ENCODE assay signal across 18 cellular contexts in genomic region chr6:34044945-34045595, GRCh38.
DNase-seq lines count a peak whose midpoint lies in the region; ATAC-seq, FAIRE-seq and TF ChIP-seq lines count a peak whose summit lies in the region.
"Had no signal": no experiment of that assay in that cellular context is flagged by ENCODE, and none has a peak within 500 bp of the region (broad histone marks: within the 10 kb centered on the region; RNA-seq: fewer than 3 reads in every experiment).

No MANE protein-coding gene starts in this region.

- H3K36me3 ChIP-seq in bronchial epithelial cell (ENCODE audit: control insufficient read depth, insufficient read depth, low read length) (no peaks in the 10 kb centered on the region), neural progenitor cell (no peaks in the 10 kb centered on the region)
- H3K36me3 ChIP-seq: tibial nerve had no signal

- ATAC-seq in activated CD4-positive, alpha-beta T cell treated with anti-CD3 and anti-CD28 coated beads for 36 hours, result peak; percentile 63
- no peak for ATAC-seq in GM21529 (IDR thresholded peaks at IDR 0.05; ENCODE audit: unreplicated experiment)
- ATAC-seq in right cardiac atrium, result no peak
- ATAC-seq: Right ventricle myocardium inferior, sciatic nerve had no signal

- TF ChIP-seq CTCF in bronchial epithelial cell (IDR thresholded peaks at IDR 0.05; ENCODE audit: insufficient read depth, low read length, severe bottlenecking), result no peak
- TF ChIP-seq CTCF in neural progenitor cell (IDR thresholded peaks at IDR 0.05), result no peak

- 62% methylated on average over 13 of the region's 13 CpGs for WGBS in right cardiac atrium

- peaks cover 2% of the 10 kb centered on the region for H3K27me3 ChIP-seq in bronchial epithelial cell (ENCODE audit: control insufficient read depth, insufficient read depth, low read length)
- H3K27me3 ChIP-seq in neural progenitor cell, result no peaks in the 10 kb centered on the region
- H3K27me3 ChIP-seq in right cardiac atrium (ENCODE audit: control insufficient read depth, insufficient read depth), result no peaks in the 10 kb centered on the region

- CTCF ChIA-PET in activated CD4-positive, alpha-beta T cell treated with anti-CD3 and anti-CD28 coated beads for 36 hours (lab: Charles Lee), result interaction anchor here (1.1 kb wide), 1 partner anchor 301 kb away, joined by 3 read pairs; no protein-coding TSS in a partner anchor

- H3K9me3 Mint-ChIP-seq in activated CD4-positive, alpha-beta T cell treated with anti-CD3 and anti-CD28 coated beads for 36 hours (ENCODE audit: low read depth), result no peaks in the 10 kb centered on the region
- no peaks in the 10 kb centered on the region for H3K9me3 Mint-ChIP-seq in neural progenitor cell

- H3K9ac ChIP-seq in neural progenitor cell, result no peak overlapping the region

- no peak overlapping the region for H3K4me3 Mint-ChIP-seq in activated CD4-positive, alpha-beta T cell treated with anti-CD3 and anti-CD28 coated beads for 36 hours
- no peak overlapping the region for H3K4me3 Mint-ChIP-seq in neural progenitor cell

- peaks cover 23% of the 10 kb centered on the region for H3K4me1 ChIP-seq in neural progenitor cell
- no peaks in the 10 kb centered on the region for H3K4me1 ChIP-seq in right cardiac atrium (ENCODE audit: control insufficient read depth, insufficient read depth, low read length)
- H3K4me1 ChIP-seq: Caco-2, tibial nerve had no signal

- no peaks in the 10 kb centered on the region for H3K27me3 Mint-ChIP-seq in activated CD4-positive, alpha-beta T cell treated with anti-CD3 and anti-CD28 coated beads for 36 hours
- peaks cover 20% of the 10 kb centered on the region for H3K27me3 Mint-ChIP-seq in neural progenitor cell (ENCODE audit: insufficient read depth, low read depth)

- H3K4me3 ChIP-seq in Jurkat, Clone E6-1 (ENCODE audit: low read length), result no peak overlapping the region
- H3K4me3 ChIP-seq in bronchial epithelial cell (ENCODE audit: low read depth, low read length) (no peak overlapping the region), neural progenitor cell (no peak overlapping the region), right cardiac atrium (ENCODE audit: low read length) (no peak overlapping the region)
- H3K4me3 ChIP-seq: tibial nerve had no signal

- peak; percentile 81 for FAIRE-seq in bronchial epithelial cell (lab: Jason Lieb, UNC)
- FAIRE-seq: GM19239 had no signal

- peaks cover 17% of the 10 kb centered on the region for H3F3A ChIP-seq in neural progenitor cell (ENCODE audit: low read depth)

- intact Hi-C loops in activated CD4-positive, alpha-beta T cell treated with anti-CD3 and anti-CD28 coated beads for 36 hours (cut with DNase I, micrococcal nuclease), result no loop called here
- intact Hi-C loops in right cardiac atrium (cut with DNase I), result no loop called here

- no peak overlapping the region for H3K4me2 ChIP-seq in neural progenitor cell

- H3K79me2 ChIP-seq in neural progenitor cell (ENCODE audit: low read depth), result no peaks in the 10 kb centered on the region

- no peak overlapping the region for H2AFZ ChIP-seq in neural progenitor cell (replicated peaks)

- peak; percentile 26 for DNase-seq in activated CD4-positive, alpha-beta T cell treated with anti-CD3 and anti-CD28 coated beads for 36 hours
- DNase-seq in activated CD4-positive, alpha-beta T cell treated with anti-CD3 and anti-CD28 coated beads, Interleukin-2, amount 50 U/mL, for 48 hours, result no peak
- DNase-seq in Jurkat, Clone E6-1 (ENCODE audit: low read depth, low spot score), result peak; percentile 58
- DNase-seq in bronchial epithelial cell (ENCODE audit: low read depth), result no peak
- DNase-seq in neural progenitor cell (ENCODE audit: low spot score), result no peak
- DNase-seq in germinal center (ENCODE audit: low spot score), result no peak
- DNase-seq in right cardiac atrium, result no peak
- DNase-seq: activated CD4-positive, CD25-positive, alpha-beta regulatory T cell; Caco-2; erythroblast; NCI-H2227 treated with DMSO at 0.1 percent for 48 hours; stimulated activated CD4-positive, alpha-beta T cell treated with anti-CD3 and anti-CD28 coated beads, Interleukin-2, amount 100 ng/mL, for 48 hours; stimulated activated CD8-positive, alpha-beta memory T cell treated with anti-CD3 and anti-CD28 coated beads, Interleukin-4, amount 100 ng/mL, for 48 hours had no signal

- no peak overlapping the region for H3K27ac ChIP-seq in neural progenitor cell
- H3K27ac ChIP-seq in right cardiac atrium (ENCODE audit: low read length), result no peak overlapping the region
- H3K27ac ChIP-seq: tibial nerve had no signal

- H3K9me3 ChIP-seq in neural progenitor cell (ENCODE audit: low read depth), result no peaks in the 10 kb centered on the region
- H3K9me3 ChIP-seq in right cardiac atrium (ENCODE audit: control insufficient read depth, low read length), result no peaks in the 10 kb centered on the region
- H3K9me3 ChIP-seq: Caco-2, tibial nerve had no signal

- H4K20me1 ChIP-seq in neural progenitor cell (ENCODE audit: low read depth), result peaks cover 6% of the 10 kb centered on the region

- no peaks in the 10 kb centered on the region for H3K36me3 Mint-ChIP-seq in activated CD4-positive, alpha-beta T cell treated with anti-CD3 and anti-CD28 coated beads for 36 hours (ENCODE audit: low read depth)
- no peaks in the 10 kb centered on the region for H3K36me3 Mint-ChIP-seq in neural progenitor cell

- peaks cover 10% of the 10 kb centered on the region for H3K4me1 Mint-ChIP-seq in activated CD4-positive, alpha-beta T cell treated with anti-CD3 and anti-CD28 coated beads for 36 hours
- H3K4me1 Mint-ChIP-seq in neural progenitor cell, result peaks cover 30% of the 10 kb centered on the region

- POLR2A ChIA-PET in activated CD4-positive, alpha-beta T cell treated with anti-CD3 and anti-CD28 coated beads for 36 hours (lab: Charles Lee), result no interaction called here

- H3K27ac Mint-ChIP-seq in activated CD4-positive, alpha-beta T cell treated with anti-CD3 and anti-CD28 coated beads for 36 hours, result no peak overlapping the region
- H3K27ac Mint-ChIP-seq in neural progenitor cell, result peak overlapping the region; percentile 8

Comparison
In these comparisons a context has a peak if more than half of its experiments do, and no peak if none do; other contexts are left out.
1. DNase-seq: peak in activated CD4-positive, alpha-beta T cell treated with anti-CD3 and anti-CD28 coated beads for 36 hours (single experiment) and Jurkat, Clone E6-1 (single experiment); none in activated CD4-positive, alpha-beta T cell treated with anti-CD3 and anti-CD28 coated beads, Interleukin-2, amount 50 U/mL, for 48 hours (0 of 2), bronchial epithelial cell (single experiment), neural progenitor cell (single experiment), germinal center (single experiment) and right cardiac atrium (0 of 3).